ENCODE assay signal across 9 cellular contexts in the genomic region with DNA sequence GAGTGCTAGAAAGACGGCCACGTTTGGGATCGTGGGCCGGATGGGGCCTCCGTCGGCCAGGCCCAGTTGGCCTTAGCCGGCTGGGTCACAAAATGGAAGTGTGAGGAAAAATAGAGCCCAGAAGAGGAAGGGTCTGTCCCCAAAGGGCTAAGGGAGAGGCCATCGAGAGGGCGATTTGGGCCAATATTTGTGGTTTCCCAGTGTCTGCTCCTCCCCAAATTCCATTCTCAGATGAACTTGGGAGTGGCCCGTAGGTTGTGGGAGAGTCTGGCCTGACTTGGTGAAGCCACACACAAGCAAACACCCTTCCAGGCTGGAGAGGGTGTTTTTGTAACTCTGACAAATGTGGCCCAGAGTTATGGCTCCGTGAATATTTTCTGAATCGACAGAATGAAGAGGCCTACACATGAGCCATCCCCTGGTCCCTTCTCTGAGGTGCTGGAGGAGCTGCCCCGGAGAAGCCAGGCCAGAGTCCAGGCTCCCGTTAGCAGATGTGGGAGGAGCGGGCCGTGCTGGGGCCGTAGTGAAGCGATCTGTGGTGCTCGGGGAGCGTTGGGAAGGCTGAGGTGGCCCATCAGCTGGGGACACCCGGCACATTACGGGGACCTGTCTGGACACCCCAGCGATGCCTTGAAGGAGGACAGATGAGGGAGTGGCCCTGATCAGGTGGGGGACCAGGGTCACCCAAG.
A peak's percentile ranks its signal among the peaks of the same experiment; 100 is the strongest.
DNase-seq lines count a peak whose midpoint lies in the region; ATAC-seq and TF ChIP-seq lines count a peak whose summit lies in the region.
"Had no signal": no experiment of that assay in that cellular context is flagged by ENCODE, and none has a peak within 500 bp of the region (broad histone marks: within the 10 kb centered on the region; RNA-seq: fewer than 3 reads in every experiment).

No MANE protein-coding gene starts in this region.

- POLR2A ChIA-PET in A673 (lab: Charles Lee; ENCODE audit: low non-redundant PET) = interaction anchor here (0.7 kb wide), 1 partner anchor 75 kb away, joined by 3 read pairs; no protein-coding TSS in a partner anchor

- CTCF ChIA-PET in A673 (lab: Charles Lee) = interaction anchor here (0.7 kb wide), 1 partner anchor 71 kb away, joined by 3 read pairs; no protein-coding TSS in a partner anchor

- peak overlapping the region; percentile 97 for H3K27ac ChIP-seq in A673 (ENCODE audit: low read depth, low read length, poor library complexity, severe bottlenecking)

- H3K4me3 ChIP-seq in A673 (ENCODE audit: low read depth, low read length, poor library complexity, severe bottlenecking) (peak overlapping the region; percentile 85), endocrine pancreas (ENCODE audit: control insufficient read depth, insufficient read depth, low read length) (peak overlapping the region; percentile 49), mucosa of descending colon (no peak overlapping the region)

- peak; percentile 58 for DNase-seq in A673 (ENCODE audit: low spot score)
- peak; percentile 69 for DNase-seq in M059J (ENCODE audit: low read depth)
- DNase-seq in mucosa of descending colon = peak in 2 of 3 donors; percentile 50
- DNase-seq in OCI-M2 (lab: John Stamatoyannopoulos, UW; ENCODE audit: unreplicated experiment) = no peak
- no peak for DNase-seq in stimulated activated CD4-positive, alpha-beta T cell treated with anti-CD3 and anti-CD28 coated beads, Interleukin-1b, Interleukin-23, amount 100 ng/mL, for 48 hours
- DNase-seq in GDM1 (lab: John Stamatoyannopoulos, UW) = no peak
- DNase-seq: NCI-H446 had no signal

- H3K36me3 ChIP-seq in A673 (ENCODE audit: insufficient read depth, low read length, poor library complexity, severe bottlenecking) (peaks cover 47% of the 10 kb centered on the region), endocrine pancreas (ENCODE audit: control insufficient read depth, insufficient read depth, low read length) (no peaks in the 10 kb centered on the region), mucosa of descending colon (ENCODE audit: low read depth) (no peaks in the 10 kb centered on the region)

- intact Hi-C loops in A673 (cut with micrococcal nuclease; ENCODE audit: unreplicated experiment) = loop anchor here (5.0 kb wide), 1 partner anchor 64 kb away; no protein-coding TSS in a partner anchor
- intact Hi-C loops in mucosa of descending colon (cut with DNase I, micrococcal nuclease) = loop anchor here in 1 of 2 donors (10.0 kb wide), 1 partner anchor 62 kb away; no protein-coding TSS in a partner anchor

- no peak for TF ChIP-seq CTCF in A673 (conservative IDR thresholded peaks at IDR 0.05; ENCODE audit: low read depth, low read length)
- no peak for TF ChIP-seq CTCF in mucosa of descending colon (IDR thresholded peaks at IDR 0.05)

- H3K27me3 ChIP-seq in A673 (replicated peaks; ENCODE audit: insufficient read depth, low read depth, low read length, poor library complexity) (no peaks in the 10 kb centered on the region), endocrine pancreas (ENCODE audit: control insufficient read depth, insufficient read depth, low read length) (no peaks in the 10 kb centered on the region)

- H3K9ac ChIP-seq in endocrine pancreas (ENCODE audit: control insufficient read depth, insufficient read depth, low read length) = peak overlapping the region; percentile 78

- H3K4me1 ChIP-seq in A673 (ENCODE audit: insufficient read depth, low read length, poor library complexity, severe bottlenecking) (peaks cover 44% of the 10 kb centered on the region), endocrine pancreas (ENCODE audit: control insufficient read depth, insufficient read depth, low read length) (no peaks in the 10 kb centered on the region), mucosa of descending colon (ENCODE audit: low read depth) (peaks cover 29% of the 10 kb centered on the region)

- H3K9me3 ChIP-seq in A673 (ENCODE audit: low read depth, low read length, poor library complexity, severe bottlenecking) (no peaks in the 10 kb centered on the region), endocrine pancreas (ENCODE audit: control insufficient read depth, low read length) (no peaks in the 10 kb centered on the region), mucosa of descending colon (no peaks in the 10 kb centered on the region)

- ATAC-seq in mucosa of descending colon = no peak
- ATAC-seq in HG03095 (IDR thresholded peaks at IDR 0.05; ENCODE audit: unreplicated experiment) = no peak

- no TSS peak for BruUV-seq in A673 (replicated peaks; lab: Mats Ljungman, UMichigan)

Comparison
In these comparisons a context has a peak if more than half of its experiments do, and no peak if none do; other contexts are left out.
1. DNase-seq: peak in A673 (single experiment), M059J (single experiment) and mucosa of descending colon (2 of 3); none in OCI-M2 (single experiment), stimulated activated CD4-positive, alpha-beta T cell treated with anti-CD3 and anti-CD28 coated beads, Interleukin-1b, Interleukin-23, amount 100 ng/mL, for 48 hours (single experiment) and GDM1 (single experiment).